ENCODE assay signal across 24 cellular contexts in the genomic region with DNA sequence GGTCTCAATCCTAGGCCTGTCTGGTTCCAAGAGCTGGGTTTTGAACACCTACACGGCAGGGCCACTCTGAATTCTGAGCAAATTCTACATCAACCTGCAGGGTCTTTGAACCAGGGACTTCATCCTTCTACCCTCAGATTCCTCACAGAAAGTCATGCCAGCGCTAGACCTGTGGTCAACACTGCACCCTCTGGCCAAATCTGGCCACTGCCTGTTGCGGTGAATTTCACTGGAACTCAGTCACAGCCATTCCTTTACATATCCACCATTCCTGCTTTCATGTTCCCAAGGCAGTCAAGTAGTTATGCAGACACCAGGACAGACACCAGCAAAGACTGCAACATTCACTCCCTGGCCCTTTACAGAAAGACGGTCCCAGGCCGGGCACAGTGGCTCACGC.
A peak's percentile ranks its signal among the peaks of the same experiment; 100 is the strongest.
DNase-seq lines count a peak whose midpoint lies in the region; ATAC-seq and TF ChIP-seq lines count a peak whose summit lies in the region.
"Had no signal": no experiment of that assay in that cellular context is flagged by ENCODE, and none has a peak within 500 bp of the region (broad histone marks: within the 10 kb centered on the region; RNA-seq: fewer than 3 reads in every experiment).

No MANE protein-coding gene starts in this region.

- TF ChIP-seq POLR2A in HCT116 (IDR thresholded peaks at IDR 0.05; ENCODE audit: borderline replicate concordance, extremely low read depth, insufficient read depth, insufficient read length) = no peak

- DNase-seq in HCT116 (ENCODE audit: low read depth, low spot score) = no peak
- no peak for DNase-seq in WTC11 (ENCODE audit: low spot score)
- no peak for DNase-seq in fibroblast of pulmonary artery (ENCODE audit: low read depth)
- peak; percentile 0 for DNase-seq in posterior vena cava (ENCODE audit: low spot score)
- DNase-seq in stimulated activated CD4-positive, alpha-beta T cell treated with anti-CD3 and anti-CD28 coated beads, Interleukin-1b, Interleukin-23, amount 100 ng/mL, for 48 hours = no peak
- no peak for DNase-seq in NCI-H1930 (lab: John Stamatoyannopoulos, UW)
- no peak for DNase-seq in activated T-cell treated with anti-CD3 and anti-CD28 coated beads, Interleukin-2, amount 50 U/mL, for 24 hours
- DNase-seq: activated CD4-positive, alpha-beta memory T cell treated with anti-CD3 and anti-CD28 coated beads, Interleukin-2, amount 10 ng/mL, durations not matched to agents 7 days and 5 days; activated CD4-positive, CD25-positive, alpha-beta regulatory T cell; activated naive CD4-positive, alpha-beta T cell; CD4-positive, alpha-beta T cell; DMS 273 treated with DMSO at 0.1 percent for 48 hours; foreskin melanocyte; hypothalamus; NCI-H1092 treated with DMSO at 0.1 percent for 48 hours; sigmoid colon; SK-N-SH; testis had no signal

- H3K27me3 ChIP-seq in HCT116 (ENCODE audit: insufficient read depth, low read length) = no peaks in the 10 kb centered on the region
- H3K27me3 ChIP-seq: testis had no signal

- H3K9me3 ChIP-seq in HCT116 (ENCODE audit: control insufficient read depth in 1 of 2, insufficient read depth in 1 of 2, low read depth in 1 of 2, low read length in 2 of 2) = no peaks in the 10 kb centered on the region; a peak in 1 of 4 replicates
- H3K9me3 ChIP-seq: sigmoid colon, SK-N-SH, testis had no signal

- no peak overlapping the region for H3K4me3 Mint-ChIP-seq in WTC11
- H3K4me3 Mint-ChIP-seq in activated T-cell treated with anti-CD3 and anti-CD28 coated beads, Interleukin-2, amount 50 U/mL, for 24 hours = no peak overlapping the region
- H3K4me3 Mint-ChIP-seq: activated CD4-positive, alpha-beta memory T cell treated with anti-CD3 and anti-CD28 coated beads, Interleukin-2, amount 10 ng/mL, durations not matched to agents 7 days and 5 days; CD4-positive, alpha-beta T cell; stimulated activated effector memory CD8-positive, alpha-beta T cell treated with anti-CD3 and anti-CD28 coated beads, Interleukin-12 subunit alpha, Interleukin-12 subunit beta, amount 100 ng/mL, for 72 hours; T-helper 2 cell treated with Interferon-gamma antibody and Interleukin-4, amounts not matched to agents 5 μg/mL and 100 μg/mL, for 36 hours had no signal

- no peak overlapping the region for H3K27ac ChIP-seq in HCT116 (ENCODE audit: low read depth, low read length)
- H3K27ac ChIP-seq: coronary artery, GM23248, sigmoid colon, testis had no signal

- no peaks in the 10 kb centered on the region for H3K4me1 ChIP-seq in HCT116 (ENCODE audit: control insufficient read depth in 1 of 2, insufficient read depth in 2 of 2, low read length in 2 of 2)
- H3K4me1 ChIP-seq: sigmoid colon, testis had no signal

- intact Hi-C loops in HCT116 (cut with micrococcal nuclease) = no loop called here
- intact Hi-C loops in posterior vena cava (cut with DNase I) = no loop called here

- RAD21 ChIA-PET in HCT116 (lab: Charles Lee; ENCODE audit: low non-redundant PET in 1 of 2, low total read pairs in 2 of 2, uncharacterized antibody in 2 of 2, unreplicated experiment in 2 of 2) = no interaction called here

- no peak overlapping the region for H3K27ac Mint-ChIP-seq in WTC11
- no peak overlapping the region for H3K27ac Mint-ChIP-seq in activated T-cell treated with anti-CD3 and anti-CD28 coated beads, Interleukin-2, amount 50 U/mL, for 24 hours
- H3K27ac Mint-ChIP-seq: activated CD4-positive, alpha-beta memory T cell treated with anti-CD3 and anti-CD28 coated beads, Interleukin-2, amount 10 ng/mL, durations not matched to agents 7 days and 5 days; CD4-positive, alpha-beta T cell; stimulated activated effector memory CD8-positive, alpha-beta T cell treated with anti-CD3 and anti-CD28 coated beads, Interleukin-12 subunit alpha, Interleukin-12 subunit beta, amount 100 ng/mL, for 72 hours; T-helper 2 cell treated with Interferon-gamma antibody and Interleukin-4, amounts not matched to agents 5 μg/mL and 100 μg/mL, for 36 hours had no signal

- peak in 2 of 3 experiments; percentile 43 to 50; a peak in 3 of 6 replicates for TF ChIP-seq CTCF in HCT116 (IDR thresholded peaks at IDR 0.05 in 2 of 3, conservative IDR thresholded peaks at IDR 0.05 in 1 of 3; ENCODE audit: borderline replicate concordance in 1 of 3, insufficient read depth in 1 of 3, low read depth in 2 of 3, low read length in 2 of 3)
- no peak for TF ChIP-seq CTCF in WTC11 (IDR thresholded peaks at IDR 0.05)
- peak; percentile 27 for TF ChIP-seq CTCF in fibroblast of pulmonary artery (IDR thresholded peaks at IDR 0.05; ENCODE audit: low read length, missing control alignments)

- POLR2A ChIA-PET in HCT116 (lab: Charles Lee) (no interaction called here), WTC11 (lab: Charles Lee) (no interaction called here)

- H2AFZ ChIP-seq in HCT116 (ENCODE audit: low read depth, low read length, poor library complexity, severe bottlenecking) = no peak overlapping the region
- H2AFZ ChIP-seq: GM23248 had no signal

- no TSS peak for BruUV-seq in HCT116 (replicated peaks; lab: Mats Ljungman, UMichigan)

- H3K4me1 Mint-ChIP-seq in WTC11 = peaks cover 10% of the 10 kb centered on the region
- H3K4me1 Mint-ChIP-seq in activated T-cell treated with anti-CD3 and anti-CD28 coated beads, Interleukin-2, amount 50 U/mL, for 24 hours (ENCODE audit: low read depth) = no peaks in the 10 kb centered on the region
- H3K4me1 Mint-ChIP-seq: stimulated activated effector memory CD8-positive, alpha-beta T cell treated with anti-CD3 and anti-CD28 coated beads, Interleukin-12 subunit alpha, Interleukin-12 subunit beta, amount 100 ng/mL, for 72 hours had no signal

- H3K4me2 ChIP-seq in HCT116 (ENCODE audit: low read length) = no peak overlapping the region
- H3K4me2 ChIP-seq: SK-N-SH had no signal

- no peaks in the 10 kb centered on the region for H3K36me3 ChIP-seq in HCT116 (ENCODE audit: control insufficient read depth in 1 of 2, insufficient read depth in 2 of 2, low read length in 2 of 2)
- H3K36me3 ChIP-seq: sigmoid colon had no signal

- ATAC-seq in HCT116 (peak; percentile 64), WTC11 (peak; percentile 50), GM19023 (IDR thresholded peaks at IDR 0.05; ENCODE audit: unreplicated experiment) (no peak)
- ATAC-seq: stimulated activated effector memory CD8-positive, alpha-beta T cell treated with anti-CD3 and anti-CD28 coated beads, Interleukin-12 subunit alpha, Interleukin-12 subunit beta, amount 100 ng/mL, for 72 hours had no signal

- no peaks in the 10 kb centered on the region for H3K79me2 ChIP-seq in HCT116 (ENCODE audit: insufficient read depth, low read length)

- H3K4me3 ChIP-seq in HCT116 (replicated peaks in 1 of 2; ENCODE audit: low read depth in 1 of 2, low read length in 2 of 2) (no peak overlapping the region), fibroblast of pulmonary artery (replicated peaks; ENCODE audit: low read depth, low read length) (no peak overlapping the region)
- H3K4me3 ChIP-seq: coronary artery, GM23248, lung, sigmoid colon, testis had no signal

- no peak overlapping the region for H3K9ac ChIP-seq in HCT116 (ENCODE audit: low read length)
- H3K9ac ChIP-seq: GM23248, SK-N-SH had no signal

- H3K9me2 ChIP-seq in HCT116 (ENCODE audit: insufficient read depth) = no peaks in the 10 kb centered on the region
- H3K9me2 ChIP-seq: SK-N-SH had no signal

- no peak; the same call in 1 of the 2 replicates for TF ChIP-seq RAD21 in HCT116 (IDR thresholded peaks at IDR 0.05; ENCODE audit: low read depth)

- peaks cover 6% of the 10 kb centered on the region for H3K27me3 Mint-ChIP-seq in WTC11 (ENCODE audit: low read depth)
- peaks cover 18% of the 10 kb centered on the region for H3K27me3 Mint-ChIP-seq in activated T-cell treated with anti-CD3 and anti-CD28 coated beads, Interleukin-2, amount 50 U/mL, for 24 hours
- H3K27me3 Mint-ChIP-seq: activated CD4-positive, alpha-beta memory T cell treated with anti-CD3 and anti-CD28 coated beads, Interleukin-2, amount 10 ng/mL, durations not matched to agents 7 days and 5 days had no signal

- no peaks in the 10 kb centered on the region for H4K20me1 ChIP-seq in HCT116 (ENCODE audit: insufficient read depth)

- CTCF ChIA-PET in HCT116 (lab: Charles Lee) = no interaction called here
- CTCF ChIA-PET in WTC11 (lab: Charles Lee) = interaction anchor here (0.6 kb wide), 2 partner anchors 26 to 51 kb away, joined by 3 read pairs; no protein-coding TSS in a partner anchor

- peaks cover 14% of the 10 kb centered on the region for H3K9me3 Mint-ChIP-seq in WTC11
- H3K9me3 Mint-ChIP-seq in activated T-cell treated with anti-CD3 and anti-CD28 coated beads, Interleukin-2, amount 50 U/mL, for 24 hours = no peaks in the 10 kb centered on the region
- H3K9me3 Mint-ChIP-seq: activated CD4-positive, alpha-beta memory T cell treated with anti-CD3 and anti-CD28 coated beads, Interleukin-2, amount 10 ng/mL, durations not matched to agents 7 days and 5 days; CD4-positive, alpha-beta T cell; T-helper 2 cell treated with Interferon-gamma antibody and Interleukin-4, amounts not matched to agents 5 μg/mL and 100 μg/mL, for 36 hours had no signal

- no peaks in the 10 kb centered on the region for H3K36me3 Mint-ChIP-seq in WTC11
- H3K36me3 Mint-ChIP-seq in activated T-cell treated with anti-CD3 and anti-CD28 coated beads, Interleukin-2, amount 50 U/mL, for 24 hours (ENCODE audit: low read depth) = no peaks in the 10 kb centered on the region
- H3K36me3 Mint-ChIP-seq: stimulated activated effector memory CD8-positive, alpha-beta T cell treated with anti-CD3 and anti-CD28 coated beads, Interleukin-12 subunit alpha, Interleukin-12 subunit beta, amount 100 ng/mL, for 72 hours had no signal

TF ChIP-seq in HCT116, 20 proteins besides CTCF, POLR2A, EP300 and RAD21 (continues in another document):
- TF ChIP-seq YY1 (IDR thresholded peaks at IDR 0.05; ENCODE audit: extremely low read depth, insufficient replicate concordance, low read depth, low read length) = no peak

TF ChIP-seq in WTC11, 78 proteins besides CTCF, POLR2A, EP300 and RAD21 (continues in another document):
- TF ChIP-seq, protein P1, sequence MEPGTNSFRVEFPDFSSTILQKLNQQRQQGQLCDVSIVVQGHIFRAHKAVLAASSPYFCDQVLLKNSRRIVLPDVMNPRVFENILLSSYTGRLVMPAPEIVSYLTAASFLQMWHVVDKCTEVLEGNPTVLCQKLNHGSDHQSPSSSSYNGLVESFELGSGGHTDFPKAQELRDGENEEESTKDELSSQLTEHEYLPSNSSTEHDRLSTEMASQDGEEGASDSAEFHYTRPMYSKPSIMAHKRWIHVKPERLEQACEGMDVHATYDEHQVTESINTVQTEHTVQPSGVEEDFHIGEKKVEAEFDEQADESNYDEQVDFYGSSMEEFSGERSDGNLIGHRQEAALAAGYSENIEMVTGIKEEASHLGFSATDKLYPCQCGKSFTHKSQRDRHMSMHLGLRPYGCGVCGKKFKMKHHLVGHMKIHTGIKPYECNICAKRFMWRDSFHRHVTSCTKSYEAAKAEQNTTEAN (CRISPR knock-in tag; IDR thresholded peaks at IDR 0.05) = no peak
- TF ChIP-seq, protein P2, sequence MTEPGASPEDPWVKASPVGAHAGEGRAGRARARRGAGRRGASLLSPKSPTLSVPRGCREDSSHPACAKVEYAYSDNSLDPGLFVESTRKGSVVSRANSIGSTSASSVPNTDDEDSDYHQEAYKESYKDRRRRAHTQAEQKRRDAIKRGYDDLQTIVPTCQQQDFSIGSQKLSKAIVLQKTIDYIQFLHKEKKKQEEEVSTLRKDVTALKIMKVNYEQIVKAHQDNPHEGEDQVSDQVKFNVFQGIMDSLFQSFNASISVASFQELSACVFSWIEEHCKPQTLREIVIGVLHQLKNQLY (CRISPR knock-in tag; IDR thresholded peaks at IDR 0.05) = no peak
